Comparison of ENCODE assay signal across 8 cellular contexts in genomic region chr20:47362361-47363219, GRCh38. TPM values are rescaled to one million over a fixed set of nuclear protein-coding genes. Genes with fewer than 3 reads are reported as not detected.
DNase-seq lines count a peak whose midpoint lies in the region; ATAC-seq and TF ChIP-seq lines count a peak whose summit lies in the region.
"Had no signal": no experiment of that assay in that cellular context is flagged by ENCODE, and none has a peak within 500 bp of the region (broad histone marks: within the 10 kb centered on the region; RNA-seq: fewer than 3 reads in every experiment).

No MANE protein-coding gene starts in this region.

- no peak for DNase-seq in HFFc6
- peak; percentile 55 to 68 for DNase-seq in SJCRH30
- DNase-seq in esophagus muscularis mucosa (ENCODE audit: extremely low spot score), result no peak
- DNase-seq in stimulated activated effector memory CD8-positive, alpha-beta T cell treated with anti-CD3 and anti-CD28 coated beads, Interleukin-12 subunit alpha, Interleukin-12 subunit beta, amount 100 ng/mL, for 72 hours (ENCODE audit: low spot score in 2 of 2), result no peak
- DNase-seq in stimulated activated naive CD4-positive, alpha-beta T cell treated with Interleukin-2 at 50 U/mL for 16 hours (lab: John Stamatoyannopoulos, UW), result no peak
- no peak for DNase-seq in RKO (ENCODE audit: low spot score)
- no peak for DNase-seq in T1000 (lab: John Stamatoyannopoulos, UW)
- DNase-seq: PC-3 had no signal

- no peaks in the 10 kb centered on the region; the same call in 1 of the 2 replicates for H3K27me3 Mint-ChIP-seq in HFFc6 (ENCODE audit: insufficient read depth)

- no peak for TF ChIP-seq CTCF in HFFc6 (IDR thresholded peaks at IDR 0.05)
- TF ChIP-seq CTCF in esophagus muscularis mucosa (IDR thresholded peaks at IDR 0.05), result no peak

- WGBS in esophagus muscularis mucosa, result 87% methylated on average over 17 of the region's 17 CpGs

- ATAC-seq in stimulated activated effector memory CD8-positive, alpha-beta T cell treated with anti-CD3 and anti-CD28 coated beads, Interleukin-12 subunit alpha, Interleukin-12 subunit beta, amount 100 ng/mL, for 72 hours, result no peak
- ATAC-seq: PC-3 had no signal

- H3K4me1 ChIP-seq in SJCRH30 (peaks cover 34% of the 10 kb centered on the region), esophagus muscularis mucosa (peaks cover 47 to 54% (median 49%) of the 10 kb centered on the region in 4 donors)

- no peak for TF ChIP-seq POLR2A in esophagus muscularis mucosa (IDR thresholded peaks at IDR 0.05; ENCODE audit: low read depth)

- no peaks in the 10 kb centered on the region for H3K36me3 ChIP-seq in SJCRH30
- no peaks in the 10 kb centered on the region for H3K36me3 ChIP-seq in esophagus muscularis mucosa

- H3K9me3 ChIP-seq in SJCRH30 (replicated peaks), result no peaks in the 10 kb centered on the region
- H3K9me3 ChIP-seq in esophagus muscularis mucosa, result no peaks in the 10 kb centered on the region

- peak overlapping the region; percentile 52 for H3K27ac Mint-ChIP-seq in HFFc6
- peak overlapping the region; percentile 29 for H3K27ac Mint-ChIP-seq in stimulated activated effector memory CD8-positive, alpha-beta T cell treated with anti-CD3 and anti-CD28 coated beads, Interleukin-12 subunit alpha, Interleukin-12 subunit beta, amount 100 ng/mL, for 72 hours

- intact Hi-C loops in esophagus muscularis mucosa (cut with DNase I), result no loop called here

- H3K27me3 ChIP-seq in SJCRH30, result no peaks in the 10 kb centered on the region
- no peaks in the 10 kb centered on the region for H3K27me3 ChIP-seq in esophagus muscularis mucosa

- no peaks in the 10 kb centered on the region for H3K36me3 Mint-ChIP-seq in HFFc6 (ENCODE audit: low read depth)
- peaks cover 2% of the 10 kb centered on the region for H3K36me3 Mint-ChIP-seq in stimulated activated effector memory CD8-positive, alpha-beta T cell treated with anti-CD3 and anti-CD28 coated beads, Interleukin-12 subunit alpha, Interleukin-12 subunit beta, amount 100 ng/mL, for 72 hours

- no peak overlapping the region for H3K27ac ChIP-seq in SJCRH30
- peak overlapping the region; percentile 97 to 100 (median 98) for H3K27ac ChIP-seq in esophagus muscularis mucosa (replicated peaks in 1 of 4)

- H3K9me3 Mint-ChIP-seq in HFFc6, result no peaks in the 10 kb centered on the region
- H3K9me3 Mint-ChIP-seq in stimulated activated effector memory CD8-positive, alpha-beta T cell treated with anti-CD3 and anti-CD28 coated beads, Interleukin-12 subunit alpha, Interleukin-12 subunit beta, amount 100 ng/mL, for 72 hours, result no peaks in the 10 kb centered on the region

- H3K4me1 Mint-ChIP-seq in HFFc6 (ENCODE audit: low read depth), result peaks cover 6% of the 10 kb centered on the region
- peaks cover 14% of the 10 kb centered on the region for H3K4me1 Mint-ChIP-seq in stimulated activated effector memory CD8-positive, alpha-beta T cell treated with anti-CD3 and anti-CD28 coated beads, Interleukin-12 subunit alpha, Interleukin-12 subunit beta, amount 100 ng/mL, for 72 hours

- no peak for TF ChIP-seq EP300 in esophagus muscularis mucosa (IDR thresholded peaks at IDR 0.05)

- no peak overlapping the region for H3K4me3 ChIP-seq in SJCRH30
- H3K4me3 ChIP-seq in esophagus muscularis mucosa, result no peak overlapping the region

- H3K4me3 Mint-ChIP-seq in HFFc6, result no peak overlapping the region
- no peak overlapping the region for H3K4me3 Mint-ChIP-seq in stimulated activated effector memory CD8-positive, alpha-beta T cell treated with anti-CD3 and anti-CD28 coated beads, Interleukin-12 subunit alpha, Interleukin-12 subunit beta, amount 100 ng/mL, for 72 hours

RNA-seq across cellular contexts. Expression of gene ZMYND8, which starts 6.1 kb away (rescaled TPM):
- total RNA-seq in HFFc6 (2021; fragmentation: NEBNext Ultra II Directional; extraction: Animal tissue kit (Norgen Biotek cat#: 25700)), result 10 to 100 TPM; 27.8 to 38.3 (median 34.8) TPM
- total RNA-seq in SJCRH30 (2014; rRNA removed; shearing (Covaris generic)), result 45.4 and 45.8 TPM in 2 replicates
- total RNA-seq in esophagus muscularis mucosa, result 10 to 100 TPM; 44.6 to 78.6 (median 65.8) TPM

Comparison
In these comparisons a context has a peak if more than half of its experiments do, and no peak if none do; other contexts are left out.
1. DNase-seq: peak in SJCRH30 (2 of 2); none in HFFc6 (single experiment), esophagus muscularis mucosa (single experiment), stimulated activated effector memory CD8-positive, alpha-beta T cell treated with anti-CD3 and anti-CD28 coated beads, Interleukin-12 subunit alpha, Interleukin-12 subunit beta, amount 100 ng/mL, for 72 hours (0 of 2), stimulated activated naive CD4-positive, alpha-beta T cell treated with Interleukin-2 at 50 U/mL for 16 hours (single experiment), RKO (single experiment) and T1000 (single experiment).